Comparison of ENCODE assay signal across 10 cellular contexts in the genomic region with DNA sequence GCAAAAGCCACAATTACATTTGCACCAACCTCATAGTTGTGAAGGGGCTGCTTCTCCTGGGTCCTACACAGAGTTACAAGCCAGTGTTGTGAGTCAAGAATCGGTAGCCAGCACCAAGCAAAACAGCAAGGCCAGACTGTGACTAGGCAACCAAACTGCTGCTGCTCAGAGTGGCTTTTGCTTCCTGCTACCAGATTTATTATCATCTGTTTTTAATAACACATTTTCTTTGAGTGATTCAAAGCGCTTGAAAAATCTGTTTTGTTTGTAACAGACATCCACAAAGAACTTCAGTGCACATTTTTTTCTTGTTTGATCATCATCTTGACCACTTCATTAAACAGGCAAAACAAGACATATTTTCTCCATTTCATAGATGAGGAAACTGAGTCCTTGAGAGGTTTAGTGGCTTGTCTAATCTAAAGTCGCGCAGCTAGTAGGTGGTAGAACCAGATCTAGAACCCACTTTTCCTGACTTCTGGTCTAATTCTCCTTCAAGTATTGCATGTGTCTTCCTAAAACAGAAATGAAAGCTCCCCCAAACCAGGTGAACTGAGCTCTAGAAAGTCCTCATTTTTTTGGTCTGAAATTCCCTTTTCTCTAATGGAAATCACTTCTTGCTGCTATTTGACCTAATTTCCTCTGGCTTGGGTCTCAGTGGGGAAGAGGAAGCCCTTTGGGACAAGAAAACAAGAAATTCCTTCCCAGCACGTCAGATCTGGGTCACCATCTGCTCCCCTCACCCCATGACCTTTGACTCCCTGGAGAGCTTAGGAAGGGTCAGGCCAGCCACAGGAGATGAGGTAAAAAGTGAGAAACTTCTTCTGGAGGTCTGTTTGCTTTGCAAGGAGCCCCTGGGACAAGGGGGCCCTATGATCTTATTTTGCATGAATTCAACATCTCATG.
DNase-seq lines count a peak whose midpoint lies in the region; TF ChIP-seq lines count a peak whose summit lies in the region.
"Had no signal": no experiment of that assay in that cellular context is flagged by ENCODE, and none has a peak within 500 bp of the region (broad histone marks: within the 10 kb centered on the region; RNA-seq: fewer than 3 reads in every experiment).

No MANE protein-coding gene starts in this region.

- TF ChIP-seq CTCF in AG09309 (IDR thresholded peaks at IDR 0.05; ENCODE audit: control insufficient read depth, insufficient read depth, low read depth, low read length, missing control alignments) (no peak), fibroblast of mammary gland (conservative IDR thresholded peaks at IDR 0.05; ENCODE audit: control insufficient read depth, insufficient read depth, low read depth, low read length) (no peak)

- H3K4me3 ChIP-seq in AG09309 (ENCODE audit: control insufficient read depth, low read depth, low read length) (no peak overlapping the region), fibroblast of mammary gland (ENCODE audit: control insufficient read depth, low read depth, low read length) (no peak overlapping the region)
- H3K4me3 ChIP-seq: neural progenitor cell had no signal

- DNase-seq in AG09309 (ENCODE audit: low read depth): peak; percentile 95
- DNase-seq in RKO (ENCODE audit: low spot score): peak; percentile 11
- peak; percentile 98 for DNase-seq in fibroblast of mammary gland (ENCODE audit: low read depth)
- peak; percentile 92 for DNase-seq in non-pigmented ciliary epithelial cell (ENCODE audit: low read depth)
- no peak for DNase-seq in epidermal melanocyte (ENCODE audit: insufficient read length, low spot score)
- no peak for DNase-seq in SHP77 treated with DMSO at 0.1 percent for 48 hours (lab: John Stamatoyannopoulos, UW)
- DNase-seq in GM19240 (ENCODE audit: insufficient read length, low spot score): no peak
- DNase-seq in HuH-7 (ENCODE audit: low spot score): no peak
- DNase-seq: DMS153 had no signal

Comparison
In these comparisons a context has a peak if more than half of its experiments do, and no peak if none do; other contexts are left out.
1. DNase-seq: peak in AG09309 (single experiment), RKO (single experiment), fibroblast of mammary gland (single experiment) and non-pigmented ciliary epithelial cell (single experiment); none in epidermal melanocyte (single experiment), SHP77 treated with DMSO at 0.1 percent for 48 hours (single experiment), GM19240 (single experiment) and HuH-7 (single experiment).